In genomic region chr14:100213587-100213955, GRCh38 we compare ENCODE assay signal across 9 cellular contexts. TPM values are rescaled to one million over a fixed set of nuclear protein-coding genes. Genes with fewer than 3 reads are reported as not detected.
DNase-seq lines count a peak whose midpoint lies in the region; ATAC-seq and TF ChIP-seq lines count a peak whose summit lies in the region.
"Had no signal": no experiment of that assay in that cellular context is flagged by ENCODE, and none has a peak within 500 bp of the region (broad histone marks: within the 10 kb centered on the region; RNA-seq: fewer than 3 reads in every experiment).

No MANE protein-coding gene starts in this region.

- peak overlapping the region; percentile 55 for H3K4me3 ChIP-seq in astrocyte of the spinal cord (ENCODE audit: low read depth, low read length)
- peak overlapping the region; percentile 83 for H3K4me3 ChIP-seq in lower lobe of right lung
- peak overlapping the region; percentile 72 to 98 (median 76) for H3K4me3 ChIP-seq in transverse colon

- in situ Hi-C loops in astrocyte of the spinal cord (cut with HindIII; ENCODE audit: low sequenced_read_pairs) (no loop called here), transverse colon (cut with MboI; ENCODE audit: low pct_ligation_motif_present in 1 of 4, low pct_unique_long_range_greater_than_20kb in 1 of 4, low sequenced_read_pairs in 3 of 4) (no loop called here)

- ATAC-seq in lower lobe of right lung (no peak), GM19463 (IDR thresholded peaks at IDR 0.05; ENCODE audit: unreplicated experiment) (no peak)

- TF ChIP-seq CTCF in astrocyte of the spinal cord (IDR thresholded peaks at IDR 0.05; ENCODE audit: low read depth, low read length) (no peak), lower lobe of right lung (IDR thresholded peaks at IDR 0.05) (no peak), transverse colon (IDR thresholded peaks at IDR 0.05) (no peak)

- H3K27me3 ChIP-seq in lower lobe of right lung (ENCODE audit: low read depth) (no peaks in the 10 kb centered on the region), transverse colon (no peaks in the 10 kb centered on the region)

- H3K9me3 ChIP-seq in lower lobe of right lung (no peaks in the 10 kb centered on the region), transverse colon (no peaks in the 10 kb centered on the region)

- peak overlapping the region; percentile 84 for H3K27ac Mint-ChIP-seq in activated naive CD4-positive, alpha-beta T cell treated with anti-CD3 and anti-CD28 coated beads, Interleukin-2, amount 50 U/mL, for 24 hours

- intact Hi-C loops in lower lobe of right lung (cut with DNase I) (no loop called here), transverse colon (cut with DNase I; ENCODE audit: low total_unique reads) (no loop called here)

- H3K4me1 Mint-ChIP-seq in activated naive CD4-positive, alpha-beta T cell treated with anti-CD3 and anti-CD28 coated beads, Interleukin-2, amount 50 U/mL, for 24 hours, result peaks cover 36% of the 10 kb centered on the region

- no peak for TF ChIP-seq EP300 in transverse colon (IDR thresholded peaks at IDR 0.05; ENCODE audit: low read depth)

- H3K36me3 ChIP-seq in lower lobe of right lung (no peaks in the 10 kb centered on the region), transverse colon (no peaks in the 10 kb centered on the region)

- peak overlapping the region; percentile 85 for H3K4me3 Mint-ChIP-seq in activated naive CD4-positive, alpha-beta T cell treated with anti-CD3 and anti-CD28 coated beads, Interleukin-2, amount 50 U/mL, for 24 hours

- H3K4me1 ChIP-seq in lower lobe of right lung, result peaks cover 16% of the 10 kb centered on the region
- peaks cover 3 to 17% (median 13%) of the 10 kb centered on the region in 4 donors for H3K4me1 ChIP-seq in transverse colon

- no peaks in the 10 kb centered on the region for H3K36me3 Mint-ChIP-seq in activated naive CD4-positive, alpha-beta T cell treated with anti-CD3 and anti-CD28 coated beads, Interleukin-2, amount 50 U/mL, for 24 hours

- 35 to 45% methylated on average over 5 to 15 of the region's 15 CpGs for WGBS in transverse colon (ENCODE audit: low coverage in 1 of 2), 2 donors

- H3K27ac ChIP-seq in lower lobe of right lung, result peak overlapping the region; percentile 98
- peak overlapping the region; percentile 96 to 99 (median 98) for H3K27ac ChIP-seq in transverse colon

- H3K27me3 Mint-ChIP-seq in activated naive CD4-positive, alpha-beta T cell treated with anti-CD3 and anti-CD28 coated beads, Interleukin-2, amount 50 U/mL, for 24 hours, result no peaks in the 10 kb centered on the region

- no peaks in the 10 kb centered on the region for H3K9me3 Mint-ChIP-seq in activated naive CD4-positive, alpha-beta T cell treated with anti-CD3 and anti-CD28 coated beads, Interleukin-2, amount 50 U/mL, for 24 hours

- no peak for TF ChIP-seq POLR2A in transverse colon (IDR thresholded peaks at IDR 0.05)

- no peak for DNase-seq in activated naive CD4-positive, alpha-beta T cell treated with anti-CD3 and anti-CD28 coated beads, Interleukin-2, amount 50 U/mL, for 16 hours
- DNase-seq in astrocyte of the spinal cord (ENCODE audit: low read depth, low spot score) (no peak), lower lobe of right lung (no peak), transverse colon (no peak), ureter (ENCODE audit: low spot score) (no peak)
- DNase-seq in stimulated activated CD4-positive, alpha-beta T cell treated with anti-CD3 and anti-CD28 coated beads, Interleukin-1b, Interleukin-23, amount 100 ng/mL, for 48 hours, result no peak
- DNase-seq: NCI-H2029 treated with DMSO at 0.1 percent for 48 hours had no signal

RNA-seq across cellular contexts. Expression of gene YY1, which starts 25.4 kb away (rescaled TPM):
- 74.8 TPM for total RNA-seq in lower lobe of right lung
- total RNA-seq in transverse colon, result 10 to 100 TPM; 50.8 to 61.3 (median 58.6) TPM
- 79.4 TPM for total RNA-seq in ureter

RNA-seq across cellular contexts. Expression of gene DEGS2, which starts 54.1 kb away (rescaled TPM):
- total RNA-seq in lower lobe of right lung (5.8 TPM), transverse colon (10 to 100 TPM in 3 of 4 donors, 1 to 10 TPM in 1; 4.9 to 33.2 (median 23.7) TPM), ureter (59.9 TPM)
